22 cellular contexts compared by ENCODE assay signal in genomic region chr10:12784646-12785045, GRCh38.
"Had no signal": no experiment of that assay in that cellular context is flagged by ENCODE, and none has a peak within 500 bp of the region (broad histone marks: within the 10 kb centered on the region; RNA-seq: fewer than 3 reads in every experiment).

No MANE protein-coding gene starts in this region.

- H3K27ac Mint-ChIP-seq: progenitor cell of endocrine pancreas; stimulated activated memory B cell treated with anti-CD40 and anti-IgM and Interleukin-4, amounts not matched to agents 10 μg/mL and 1 μg/mL and 100 μg/mL, for 72 hours had no signal

- H3K9me3 Mint-ChIP-seq: naive B cell; stimulated activated memory B cell treated with anti-CD40 and anti-IgM and Interleukin-4, amounts not matched to agents 10 μg/mL and 1 μg/mL and 100 μg/mL, for 72 hours; stimulated activated naive CD8-positive, alpha-beta T cell treated with anti-CD3 and anti-CD28 coated beads, Interleukin-15, amount 100 ng/mL, for 72 hours had no signal

- FAIRE-seq: pancreas had no signal

- H3K27me3 Mint-ChIP-seq: naive B cell; stimulated activated memory B cell treated with anti-CD40 and anti-IgM and Interleukin-4, amounts not matched to agents 10 μg/mL and 1 μg/mL and 100 μg/mL, for 72 hours; stimulated activated naive CD8-positive, alpha-beta T cell treated with anti-CD3 and anti-CD28 coated beads, Interleukin-15, amount 100 ng/mL, for 72 hours had no signal

- DNase-seq: caudate nucleus; cortex of kidney; effector memory CD4-positive, alpha-beta T cell; glutamatergic neuron; islet precursor cell; left lung; lower lobe of right lung; mesenchymal stem cell; naive B cell; nucleus accumbens; pancreas; right cardiac atrium; stimulated activated CD4-positive, alpha-beta T cell treated with anti-CD3 and anti-CD28 coated beads, Interleukin-4, amount 100 ng/mL, for 24 hours; stimulated activated naive CD8-positive, alpha-beta T cell treated with anti-CD3 and anti-CD28 coated beads, Interleukin-15, amount 100 ng/mL, for 72 hours; upper lobe of left lung had no signal

- H3K36me3 ChIP-seq: breast epithelium, esophagus muscularis mucosa, gastroesophageal sphincter, left lung, lower lobe of right lung, pancreas, upper lobe of left lung had no signal

- H3K27me3 ChIP-seq: breast epithelium, esophagus muscularis mucosa, gastroesophageal sphincter, left lung, pancreas, upper lobe of left lung had no signal

- H3K4me3 Mint-ChIP-seq: naive B cell; stimulated activated memory B cell treated with anti-CD40 and anti-IgM and Interleukin-4, amounts not matched to agents 10 μg/mL and 1 μg/mL and 100 μg/mL, for 72 hours; stimulated activated naive CD8-positive, alpha-beta T cell treated with anti-CD3 and anti-CD28 coated beads, Interleukin-15, amount 100 ng/mL, for 72 hours had no signal

- H3K4me3 ChIP-seq: breast epithelium, esophagus muscularis mucosa, gastroesophageal sphincter, left lung, lower lobe of right lung, pancreas, smooth muscle cell, upper lobe of left lung had no signal

- ATAC-seq: gastroesophageal sphincter; left lung; lower lobe of right lung; pancreas; right cardiac atrium; stimulated activated memory B cell treated with anti-CD40 and anti-IgM and Interleukin-4, amounts not matched to agents 10 μg/mL and 1 μg/mL and 100 μg/mL, for 72 hours; stimulated activated naive CD8-positive, alpha-beta T cell treated with anti-CD3 and anti-CD28 coated beads, Interleukin-15, amount 100 ng/mL, for 72 hours had no signal

- H3K4me1 ChIP-seq: left lung, lower lobe of right lung, pancreas, upper lobe of left lung had no signal

- H3K4me2 ChIP-seq: smooth muscle cell had no signal

- H3K27ac ChIP-seq: breast epithelium, epithelial cell of prostate, esophagus muscularis mucosa, gastroesophageal sphincter, left lung, lower lobe of right lung, pancreas, upper lobe of left lung had no signal

- H3K9me3 ChIP-seq: breast epithelium, esophagus muscularis mucosa, gastroesophageal sphincter, left lung, lower lobe of right lung, pancreas, upper lobe of left lung had no signal
